ENCODE assay signal across 1 cellular context in genomic region chr10:68560201-68560915, GRCh38.
TF ChIP-seq lines count a peak whose summit lies in the region.

Gene TET1, plus strand, starts transcription at chr10:68560337. Its CDS starts 12,002 bp downstream, at chr10:68572339.

TF ChIP-seq in HEK293, 187 proteins besides CTCF, POLR2A, EP300 and RAD21 (continued from another document):
- 0 out of 2 replicates have a peak, but pooled peaks have one; percentile 8 for TF ChIP-seq HIC1 (tag by site-specific recombination; IDR thresholded peaks at IDR 0.05)
- TF ChIP-seq IKZF3 (tag by site-specific recombination; IDR thresholded peaks at IDR 0.05): peak; percentile 42; the same call in 1 of the 2 replicates
- peak; percentile 56 for TF ChIP-seq WT1 (tag by site-specific recombination; IDR thresholded peaks at IDR 0.05)
- no peak for TF ChIP-seq ZNF248 (tag by site-specific recombination; IDR thresholded peaks at IDR 0.05)
- TF ChIP-seq ZNF416 (tag by site-specific recombination; IDR thresholded peaks at IDR 0.05): no peak
- TF ChIP-seq ZNF629 (tag by site-specific recombination; IDR thresholded peaks at IDR 0.05): peak; percentile 29; the same call in 1 of the 2 replicates
